Comparison of ENCODE assay signal across 15 cellular contexts in genomic region chr3:13811614-13812013, GRCh38.
DNase-seq lines count a peak whose midpoint lies in the region; ATAC-seq and TF ChIP-seq lines count a peak whose summit lies in the region.
"Had no signal": no experiment of that assay in that cellular context is flagged by ENCODE, and none has a peak within 500 bp of the region (broad histone marks: within the 10 kb centered on the region; RNA-seq: fewer than 3 reads in every experiment).

No MANE protein-coding gene starts in this region.

- POLR2A ChIA-PET in RWPE1 (lab: Yijun Ruan, JAX; ENCODE audit: low non-redundant PET), result no interaction called here
- POLR2A ChIA-PET in activated CD8-positive, alpha-beta T cell treated with anti-CD3 and anti-CD28 coated beads, Interleukin-2, amount 10 ng/mL, durations not matched to agents 7 days and 5 days (lab: Charles Lee), result no interaction called here

- H3K27me3 Mint-ChIP-seq in H9 (ENCODE audit: low read depth) (peaks cover 23% of the 10 kb centered on the region), endodermal cell (ENCODE audit: insufficient read depth) (peaks cover 5% of the 10 kb centered on the region)
- H3K27me3 Mint-ChIP-seq in activated CD8-positive, alpha-beta T cell treated with anti-CD3 and anti-CD28 coated beads, Interleukin-2, amount 10 ng/mL, durations not matched to agents 7 days and 5 days (ENCODE audit: low read depth), result no peaks in the 10 kb centered on the region

- H3K4me2 ChIP-seq in H9 (ENCODE audit: insufficient read depth, insufficient read length, low read length) (no peak overlapping the region), neuronal stem cell (ENCODE audit: insufficient read depth, low read length, poor library complexity, severe bottlenecking) (no peak overlapping the region)
- H3K4me2 ChIP-seq: GM23338 had no signal

- H3K4me1 ChIP-seq in H9 (ENCODE audit: insufficient read depth, low read length), result no peaks in the 10 kb centered on the region
- no peaks in the 10 kb centered on the region for H3K4me1 ChIP-seq in endodermal cell (ENCODE audit: control insufficient read depth, insufficient read depth, low read length)
- H3K4me1 ChIP-seq in neuronal stem cell (ENCODE audit: control insufficient read depth in 2 of 2, insufficient read depth in 1 of 2, low read depth in 1 of 2, low read length in 2 of 2), result peaks cover 13 to 20% of the 10 kb centered on the region in 2 donors
- H3K4me1 ChIP-seq: BE2C had no signal

- no peak overlapping the region for H2AFZ ChIP-seq in H9 (ENCODE audit: low read length)
- H2AFZ ChIP-seq in neuronal stem cell (ENCODE audit: low read length), result peak overlapping the region; percentile 48
- H2AFZ ChIP-seq: GM23338 had no signal

- H4K91ac ChIP-seq in H9 (ENCODE audit: insufficient read length, low read depth, low read length) (no peak overlapping the region), neuronal stem cell (ENCODE audit: low read depth, low read length, poor library complexity) (no peak overlapping the region)

- H2BK20ac ChIP-seq in H9 (ENCODE audit: low read depth, low read length, poor library complexity, severe bottlenecking), result no peak overlapping the region

- CTCF ChIA-PET in RWPE1 (lab: Yijun Ruan, JAX), result no interaction called here
- CTCF ChIA-PET in activated CD8-positive, alpha-beta T cell treated with anti-CD3 and anti-CD28 coated beads, Interleukin-2, amount 10 ng/mL, durations not matched to agents 7 days and 5 days (lab: Charles Lee), result no interaction called here

- no peak overlapping the region for H2BK5ac ChIP-seq in H9 (ENCODE audit: insufficient read length, low read length)
- peak overlapping the region; percentile 33 for H2BK5ac ChIP-seq in neuronal stem cell (ENCODE audit: low read length)

- H3K27ac Mint-ChIP-seq in H9 (no peak overlapping the region), endodermal cell (no peak overlapping the region)
- no peak overlapping the region for H3K27ac Mint-ChIP-seq in activated CD8-positive, alpha-beta T cell treated with anti-CD3 and anti-CD28 coated beads, Interleukin-2, amount 10 ng/mL, durations not matched to agents 7 days and 5 days
- H3K27ac Mint-ChIP-seq in activated naive CD4-positive, alpha-beta T cell treated with anti-CD3 and anti-CD28 coated beads, Interleukin-2, amount 50 U/mL, for 72 hours, result no peak overlapping the region
- H3K27ac Mint-ChIP-seq: CD4-positive, CD25-positive, alpha-beta regulatory T cell; CD8-positive, alpha-beta memory T cell; GM23338 had no signal

- H3K56ac ChIP-seq in H9 (ENCODE audit: insufficient read length, low read depth, low read length), result no peak overlapping the region

- H3K79me2 ChIP-seq in H9 (ENCODE audit: insufficient read depth, low read length), result no peaks in the 10 kb centered on the region

- ATAC-seq in HG02970 (IDR thresholded peaks at IDR 0.05; ENCODE audit: low FRiP score, unreplicated experiment), result no peak
- ATAC-seq in GM21737 (IDR thresholded peaks at IDR 0.05; ENCODE audit: unreplicated experiment), result no peak
- no peak for ATAC-seq in activated CD8-positive, alpha-beta T cell treated with anti-CD3 and anti-CD28 coated beads, Interleukin-2, amount 10 ng/mL, durations not matched to agents 7 days and 5 days
- ATAC-seq in activated naive CD4-positive, alpha-beta T cell treated with anti-CD3 and anti-CD28 coated beads, Interleukin-2, amount 50 U/mL, for 72 hours, result no peak
- ATAC-seq: GM23338, HCT116 had no signal

- WGBS in H9 (ENCODE audit: extremely low coverage, insufficient read length, low lambda C conversion rate), result no CpG with 5 or more reads among the region's 8 CpGs
- 48 to 80% methylated on average over 4 to 8 of the region's 8 CpGs for WGBS in endodermal cell (ENCODE audit: insufficient coverage in 1 of 2, insufficient read length in 1 of 2), 2 experiments
- WGBS in neuronal stem cell (ENCODE audit: extremely low coverage in 2 of 2, insufficient read length in 2 of 2, insufficient replicate concordance in 1 of 2), 2 donors, result no CpG with 5 or more reads among the region's 8 CpGs

- H3K9ac ChIP-seq in H9 (ENCODE audit: extremely low read depth, insufficient read length, low read length) (no peak overlapping the region), endodermal cell (ENCODE audit: extremely low read depth, low read length, poor library complexity, severe bottlenecking) (no peak overlapping the region), neuronal stem cell (ENCODE audit: low read depth, low read length, poor library complexity) (no peak overlapping the region)

- no peak overlapping the region for H3T11ph ChIP-seq in H9 (ENCODE audit: low read length)

- H3K9me3 ChIP-seq in H9 (ENCODE audit: control insufficient read depth, low read depth, low read length), result peaks cover 25% of the 10 kb centered on the region
- peaks cover 27% of the 10 kb centered on the region for H3K9me3 ChIP-seq in endodermal cell (ENCODE audit: control insufficient read depth, low read length)
- H3K9me3 ChIP-seq in neuronal stem cell (replicated peaks in 1 of 2; ENCODE audit: control insufficient read depth in 2 of 2, insufficient read depth in 1 of 2, low read depth in 1 of 2, low read length in 2 of 2), result peaks cover 32 to 43% of the 10 kb centered on the region in 2 donors
- H3K9me3 ChIP-seq: BE2C had no signal

- H4K5ac ChIP-seq in H9 (ENCODE audit: insufficient read length, low read depth, low read length), result no peak overlapping the region

- H4K20me1 ChIP-seq in H9 (ENCODE audit: control insufficient read depth, insufficient read depth, insufficient read length), result no peaks in the 10 kb centered on the region

- H3K27me3 ChIP-seq in H9 (ENCODE audit: insufficient read depth, low read length) (no peaks in the 10 kb centered on the region), endodermal cell (ENCODE audit: control insufficient read depth, insufficient read depth, low read length, poor library complexity, severe bottlenecking) (no peaks in the 10 kb centered on the region), neuronal stem cell (ENCODE audit: control insufficient read depth in 3 of 3, insufficient read depth in 3 of 3, low read depth in 1 of 3, low read length in 3 of 3) (no peaks in the 10 kb centered on the region)
- H3K27me3 ChIP-seq: BE2C had no signal

- TF ChIP-seq CTCF in H9 (conservative IDR thresholded peaks at IDR 0.05) (no peak), RWPE1 (conservative IDR thresholded peaks at IDR 0.05; ENCODE audit: low read depth) (no peak), endodermal cell (conservative IDR thresholded peaks at IDR 0.05) (no peak)

- H2BK12ac ChIP-seq in H9 (ENCODE audit: insufficient read length, low read depth, low read length), result no peak overlapping the region
- H2BK12ac ChIP-seq in neuronal stem cell (ENCODE audit: low read length), result no peak overlapping the region

- H3K4me3 ChIP-seq in endodermal cell (ENCODE audit: low read length), result no peak overlapping the region
- H3K4me3 ChIP-seq in neuronal stem cell (ENCODE audit: low read length in 2 of 2), result no peak overlapping the region
- H3K4me3 ChIP-seq: GM23338 had no signal

- 0 out of 2 replicates have a peak overlapping the region, but pooled peaks have one; percentile 12 for H3K14ac ChIP-seq in H9 (ENCODE audit: insufficient read depth, low read length)
- H3K14ac ChIP-seq in neuronal stem cell (ENCODE audit: low read length), result no peak overlapping the region

- H4K8ac ChIP-seq in H9 (replicated peaks; ENCODE audit: insufficient read length, low read depth, low read length) (no peak overlapping the region), neuronal stem cell (ENCODE audit: low read depth, low read length) (peak overlapping the region; percentile 19)

- no peaks in the 10 kb centered on the region for H3K23me2 ChIP-seq in H9 (ENCODE audit: insufficient read length, low read depth, low read length, poor library complexity, severe bottlenecking)

- H3K9me3 Mint-ChIP-seq in H9 (peaks cover 7 to 37% of the 10 kb centered on the region in 2 experiments), endodermal cell (peaks cover 3% of the 10 kb centered on the region)
- peaks cover 24% of the 10 kb centered on the region for H3K9me3 Mint-ChIP-seq in activated CD8-positive, alpha-beta T cell treated with anti-CD3 and anti-CD28 coated beads, Interleukin-2, amount 10 ng/mL, durations not matched to agents 7 days and 5 days (ENCODE audit: insufficient read depth)
- peaks cover 14 to 34% of the 10 kb centered on the region in 2 donors for H3K9me3 Mint-ChIP-seq in activated naive CD4-positive, alpha-beta T cell treated with anti-CD3 and anti-CD28 coated beads, Interleukin-2, amount 50 U/mL, for 72 hours

- H3K18ac ChIP-seq in H9 (ENCODE audit: insufficient read length, low read depth, low read length) (no peak overlapping the region), neuronal stem cell (ENCODE audit: low read length) (peak overlapping the region; percentile 91)

- H3K36me3 Mint-ChIP-seq in H9 (ENCODE audit: insufficient read depth in 1 of 3, low read depth in 3 of 3), result peaks cover 12 to 23% (median 23%) of the 10 kb centered on the region in 3 experiments
- H3K36me3 Mint-ChIP-seq in endodermal cell (ENCODE audit: low read depth), result peaks cover 5% of the 10 kb centered on the region
- H3K36me3 Mint-ChIP-seq in activated CD8-positive, alpha-beta T cell treated with anti-CD3 and anti-CD28 coated beads, Interleukin-2, amount 10 ng/mL, durations not matched to agents 7 days and 5 days (ENCODE audit: low read depth), result peaks cover 9% of the 10 kb centered on the region
- peaks cover 21 to 35% of the 10 kb centered on the region in 2 donors for H3K36me3 Mint-ChIP-seq in activated naive CD4-positive, alpha-beta T cell treated with anti-CD3 and anti-CD28 coated beads, Interleukin-2, amount 50 U/mL, for 72 hours
- H3K36me3 Mint-ChIP-seq: CD4-positive, CD25-positive, alpha-beta regulatory T cell had no signal

- DNase-seq in H9 (no peak), RWPE1 (ENCODE audit: low spot score) (no peak), endodermal cell (no peak), neuronal stem cell (ENCODE audit: low spot score) (no peak)
- DNase-seq in activated CD8-positive, alpha-beta T cell treated with anti-CD3 and anti-CD28 coated beads, Interleukin-2, amount 10 ng/mL, durations not matched to agents 7 days and 5 days, result no peak
- no peak for DNase-seq in activated naive CD4-positive, alpha-beta T cell treated with anti-CD3 and anti-CD28 coated beads, Interleukin-2, amount 50 U/mL, for 72 hours (ENCODE audit: low spot score in 2 of 2)
- DNase-seq: ACHN; BE2C; CD4-positive, CD25-positive, alpha-beta regulatory T cell; CD8-positive, alpha-beta memory T cell; DMS 273 treated with DMSO at 0.1 percent for 48 hours had no signal

- H3K36me3 ChIP-seq in endodermal cell (ENCODE audit: control insufficient read depth, insufficient read depth, low read length), result no peaks in the 10 kb centered on the region
- H3K36me3 ChIP-seq in neuronal stem cell (replicated peaks in 1 of 2; ENCODE audit: control insufficient read depth in 2 of 2, insufficient read depth in 2 of 2, low read length in 2 of 2), result peaks cover 0 to 1% of the 10 kb centered on the region in 2 donors
- H3K36me3 ChIP-seq: BE2C had no signal

- no peak overlapping the region for H3K4ac ChIP-seq in H9 (ENCODE audit: low read depth, low read length)
- H3K4ac ChIP-seq in neuronal stem cell (ENCODE audit: low read length), result no peak overlapping the region

- H3K4me1 Mint-ChIP-seq in H9 (no peaks in the 10 kb centered on the region), endodermal cell (no peaks in the 10 kb centered on the region)
- no peaks in the 10 kb centered on the region for H3K4me1 Mint-ChIP-seq in activated CD8-positive, alpha-beta T cell treated with anti-CD3 and anti-CD28 coated beads, Interleukin-2, amount 10 ng/mL, durations not matched to agents 7 days and 5 days (ENCODE audit: low read depth)
- H3K4me1 Mint-ChIP-seq: CD4-positive, CD25-positive, alpha-beta regulatory T cell; CD8-positive, alpha-beta memory T cell; GM23338 had no signal

- H2AK5ac ChIP-seq in H9 (ENCODE audit: insufficient read length, low read length), result no peak overlapping the region
- H2AK5ac ChIP-seq in neuronal stem cell (ENCODE audit: low read depth, low read length), result peak overlapping the region; percentile 41

- H3K4me3 Mint-ChIP-seq in H9, result no peak overlapping the region
- no peak overlapping the region for H3K4me3 Mint-ChIP-seq in endodermal cell
- no peak overlapping the region for H3K4me3 Mint-ChIP-seq in activated CD8-positive, alpha-beta T cell treated with anti-CD3 and anti-CD28 coated beads, Interleukin-2, amount 10 ng/mL, durations not matched to agents 7 days and 5 days
- H3K4me3 Mint-ChIP-seq: CD4-positive, CD25-positive, alpha-beta regulatory T cell; CD8-positive, alpha-beta memory T cell; GM23338 had no signal

- H2BK120ac ChIP-seq in H9 (ENCODE audit: low read depth, low read length, poor library complexity, severe bottlenecking) (no peak overlapping the region), neuronal stem cell (ENCODE audit: low read depth, low read length) (peak overlapping the region; percentile 25)

- H3K27ac ChIP-seq in H9 (ENCODE audit: insufficient read length, low read depth, low read length) (no peak overlapping the region), RWPE1 (peak overlapping the region; percentile 5; the same call in 1 of the 2 replicates), endodermal cell (ENCODE audit: low read depth, low read length) (peak overlapping the region; percentile 99), neuronal stem cell (replicated peaks; ENCODE audit: low read length) (peak overlapping the region; percentile 50)

- H2BK15ac ChIP-seq in H9 (ENCODE audit: low read depth, low read length) (no peak overlapping the region), neuronal stem cell (ENCODE audit: low read length) (peak overlapping the region; percentile 91)

- H3K79me1 ChIP-seq in H9 (ENCODE audit: insufficient read depth, low read depth, low read length, poor library complexity, severe bottlenecking) (no peaks in the 10 kb centered on the region), neuronal stem cell (ENCODE audit: low read depth, low read length) (peaks cover under 1% of the 10 kb centered on the region)

- no peak overlapping the region for H3K23ac ChIP-seq in H9 (ENCODE audit: insufficient read length, low read depth, low read length)
- H3K23ac ChIP-seq in neuronal stem cell (ENCODE audit: low read depth, low read length, poor library complexity), result peak overlapping the region; percentile 3
